ENCODE assay signal across 23 cellular contexts in genomic region chr9:71442937-71443336, GRCh38.
"Had no signal": no experiment of that assay in that cellular context is flagged by ENCODE, and none has a peak within 500 bp of the region (broad histone marks: within the 10 kb centered on the region; RNA-seq: fewer than 3 reads in every experiment).

No MANE protein-coding gene starts in this region.

- H3K9ac ChIP-seq: KMS-11 had no signal

- ATAC-seq: Panc1, PC-3, Right ventricle myocardium inferior had no signal

- H3K4me2 ChIP-seq: KMS-11 had no signal

- H3K9me3 ChIP-seq: SJSA1 had no signal

- H3K36me3 ChIP-seq: SJSA1 had no signal

- H3K27me3 ChIP-seq: SJSA1 had no signal

- DNase-seq: Kasumi-1, MM.1S, NCI-H1092 treated with DMSO at 0.1 percent for 48 hours, NCI-H1436, NCI-H187, NCI-H2029, NCI-H2081 treated with DMSO at 0.1 percent for 48 hours, NCI-H2171, NCI-H226, NCI-H446, NCI-H510A, NCI-H524 treated with DMSO at 0.1 percent for 48 hours, NCI-H69, NCI-H774, PC-3, SIG-M5 had no signal

- H3K4me3 ChIP-seq: SJSA1, SK-N-MC had no signal

- FAIRE-seq: HTR-8/SVneo had no signal

- H3K27ac ChIP-seq: HL-60, KMS-11, SJSA1, SK-N-MC had no signal
